ENCODE assay signal across 8 cellular contexts in genomic region chr17:32007463-32008298, GRCh38. TPM values are rescaled to one million over a fixed set of nuclear protein-coding genes. Genes with fewer than 3 reads are reported as not detected.
DNase-seq lines count a peak whose midpoint lies in the region; ATAC-seq lines count a peak whose summit lies in the region.

No MANE protein-coding gene starts in this region.

- H3K9me3 ChIP-seq in stomach smooth muscle (ENCODE audit: control insufficient read depth in 2 of 2, low read length in 2 of 2): no peaks in the 10 kb centered on the region

- H3K4me1 ChIP-seq in stomach smooth muscle (ENCODE audit: control insufficient read depth, insufficient read depth, low read length): peaks cover 11% of the 10 kb centered on the region

- H3K9ac ChIP-seq in stomach smooth muscle (ENCODE audit: low read length in 2 of 2): peak overlapping the region; percentile 64 to 79

- no peaks in the 10 kb centered on the region for H3K36me3 ChIP-seq in stomach smooth muscle (ENCODE audit: control insufficient read depth in 2 of 2, insufficient read depth in 2 of 2, low read length in 2 of 2)

- ATAC-seq in HG02852 (IDR thresholded peaks at IDR 0.05; ENCODE audit: unreplicated experiment): peak; percentile 46
- ATAC-seq in esophagus mucosa: peak; percentile 59

- H3K4me3 ChIP-seq in stomach smooth muscle (ENCODE audit: low read length in 2 of 2): peak overlapping the region; percentile 74 to 95

- H3K27ac ChIP-seq in stomach smooth muscle (ENCODE audit: low read length): no peak overlapping the region

- no peaks in the 10 kb centered on the region for H3K27me3 ChIP-seq in stomach smooth muscle (ENCODE audit: control insufficient read depth in 1 of 2, insufficient read depth in 2 of 2, low read length in 2 of 2)

- DNase-seq in NCI-H524 (lab: John Stamatoyannopoulos, UW): peak; percentile 39 to 73
- DNase-seq in NCI-H524 treated with DMSO at 0.1 percent for 48 hours (lab: John Stamatoyannopoulos, UW): no peak
- DNase-seq in NCI-H510A (lab: John Stamatoyannopoulos, UW): peak; percentile 18
- peak; percentile 17 for DNase-seq in activated T-cell treated with anti-CD3 and anti-CD28 coated beads for 4 hours
- DNase-seq in myocyte (ENCODE audit: low read depth): peak; percentile 23

RNA-seq across cellular contexts. Expression of gene LRRC37B, which starts 0.5 kb away (rescaled TPM):
- total RNA-seq in esophagus mucosa (4.4 TPM), myocyte (3.8 and 7.0 TPM in 2 replicates)
- 6.9 TPM for polyA plus RNA-seq in myocyte (2012)
